ENCODE assay signal across 10 cellular contexts in genomic region chr1:74579425-74579824, GRCh38.
DNase-seq lines count a peak whose midpoint lies in the region; ATAC-seq and TF ChIP-seq lines count a peak whose summit lies in the region.
"Had no signal": no experiment of that assay in that cellular context is flagged by ENCODE, and none has a peak within 500 bp of the region (broad histone marks: within the 10 kb centered on the region; RNA-seq: fewer than 3 reads in every experiment).

No MANE protein-coding gene starts in this region.

- H3K9me3 Mint-ChIP-seq in type B pancreatic cell: no peaks in the 10 kb centered on the region

- no peak for TF ChIP-seq CTCF in GM12864 (IDR thresholded peaks at IDR 0.05; ENCODE audit: low read depth, low read length, missing control alignments)
- no peak for TF ChIP-seq CTCF in type B pancreatic cell (conservative IDR thresholded peaks at IDR 0.05)

- no peak overlapping the region for H3K4me3 ChIP-seq in GM12864 (ENCODE audit: low read depth, low read length)

- H3K36me3 Mint-ChIP-seq in type B pancreatic cell: no peaks in the 10 kb centered on the region

- no peak overlapping the region for H3K27ac Mint-ChIP-seq in type B pancreatic cell

- H3K27me3 Mint-ChIP-seq in type B pancreatic cell: peaks cover 3% of the 10 kb centered on the region

- no peaks in the 10 kb centered on the region for H3K4me1 Mint-ChIP-seq in type B pancreatic cell (ENCODE audit: unreplicated experiment)

- ATAC-seq in GM19372 (IDR thresholded peaks at IDR 0.05; ENCODE audit: low read depth, unreplicated experiment) (peak; percentile 99), HG02852 (IDR thresholded peaks at IDR 0.05; ENCODE audit: unreplicated experiment) (peak; percentile 99), HG03565 (IDR thresholded peaks at IDR 0.05; ENCODE audit: unreplicated experiment) (peak; percentile 98)

- DNase-seq in GM12864 (ENCODE audit: low read depth) (peak; percentile 56), type B pancreatic cell (ENCODE audit: extremely low spot score, unreplicated experiment) (no peak), DMS 273 (lab: John Stamatoyannopoulos, UW; ENCODE audit: unreplicated experiment) (no peak), NCI-H2107 treated with DMSO at 0.1 percent for 48 hours (lab: John Stamatoyannopoulos, UW; ENCODE audit: unreplicated experiment) (no peak), H4 (ENCODE audit: low spot score) (no peak)
- DNase-seq: islet precursor cell, NCI-H510A treated with DMSO at 0.1 percent for 48 hours had no signal

- H3K4me3 Mint-ChIP-seq in type B pancreatic cell: no peak overlapping the region
